19 cellular contexts compared by ENCODE assay signal in genomic region chr18:50359806-50360205, GRCh38. TPM values are rescaled to one million over a fixed set of nuclear protein-coding genes. Genes with fewer than 3 reads are reported as not detected.
A peak's percentile ranks its signal among the peaks of the same experiment; 100 is the strongest.
DNase-seq lines count a peak whose midpoint lies in the region; ATAC-seq, FAIRE-seq and TF ChIP-seq lines count a peak whose summit lies in the region.
"Had no signal": no experiment of that assay in that cellular context is flagged by ENCODE, and none has a peak within 500 bp of the region (broad histone marks: within the 10 kb centered on the region; RNA-seq: fewer than 3 reads in every experiment).

No MANE protein-coding gene starts in this region.

- H3K9me3 ChIP-seq in DND-41 (ENCODE audit: insufficient read depth, low read length, severe bottlenecking) (no peaks in the 10 kb centered on the region), H1 (ENCODE audit: insufficient read depth in 2 of 2, low read depth in 1 of 2, low read length in 1 of 2) (no peaks in the 10 kb centered on the region), Karpas-422 (ENCODE audit: low read length) (no peaks in the 10 kb centered on the region), GM23248 (ENCODE audit: low read depth) (no peaks in the 10 kb centered on the region)
- H3K9me3 ChIP-seq: BLaER1 treated with 17β-estradiol and CSF1 and Interleukin-3, amounts not matched to agents 10 nM and 100 nM had no signal

- no peak overlapping the region for H4K5ac ChIP-seq in H1 (ENCODE audit: insufficient read length, low read depth, low read length)

- TF ChIP-seq POLR2A in H1 (IDR thresholded peaks at IDR 0.05; ENCODE audit: control extremely low read depth in 1 of 2, low read depth in 2 of 2, low read length in 2 of 2): no peak

- TF ChIP-seq EP300 in H1 (IDR thresholded peaks at IDR 0.05; ENCODE audit: borderline replicate concordance in 1 of 2, low read depth in 2 of 2, low read length in 2 of 2): no peak

- no peak overlapping the region for H3K4me3 Mint-ChIP-seq in GM23338
- H3K4me3 Mint-ChIP-seq: B cell; CD8-positive, alpha-beta T cell; H9; IgD-negative memory B cell had no signal

- ATAC-seq in Right ventricle myocardium inferior (peak; percentile 72), DND-41 (ENCODE audit: insufficient read depth, low read depth) (peak; percentile 42; the same call in 1 of the 3 replicates), GM23338 (no peak)
- ATAC-seq: CD8-positive, alpha-beta T cell; HepG2 had no signal

- H2AFZ ChIP-seq in DND-41 (ENCODE audit: low read depth, low read length) (no peak overlapping the region), GM23338 (peak overlapping the region; percentile 39; the same call in 1 of the 2 replicates), H1 (ENCODE audit: low read length) (peak overlapping the region; percentile 26; the same call in 1 of the 2 replicates), Karpas-422 (ENCODE audit: low read length) (no peak overlapping the region), GM23248 (no peak overlapping the region)

- H3K9ac ChIP-seq in DND-41 (ENCODE audit: low read depth, low read length) (no peak overlapping the region), H1 (replicated peaks in 1 of 4; ENCODE audit: extremely low read depth in 1 of 4, low read depth in 3 of 4, low read length in 3 of 4) (no peak overlapping the region), Karpas-422 (ENCODE audit: low read length) (no peak overlapping the region), GM23248 (no peak overlapping the region)

- no peaks in the 10 kb centered on the region for H3K23me2 ChIP-seq in H1 (ENCODE audit: low read depth, low read length)

- no peak overlapping the region for H4K8ac ChIP-seq in H1 (ENCODE audit: extremely low read depth, insufficient read depth, low read length)

- in situ Hi-C loops in GM23248 (cut with MboI): no loop called here

- H2BK120ac ChIP-seq in H1 (replicated peaks; ENCODE audit: low read depth, low read length): no peak overlapping the region

- POLR2A ChIA-PET in H1 (lab: Charles Lee; ENCODE audit: partially characterized antibody): no interaction called here

- H3K79me2 ChIP-seq in DND-41 (ENCODE audit: insufficient read depth, low read length): no peaks in the 10 kb centered on the region
- no peaks in the 10 kb centered on the region for H3K79me2 ChIP-seq in GM23338 (replicated peaks; ENCODE audit: insufficient read depth)
- H3K79me2 ChIP-seq in H1 (ENCODE audit: control insufficient read depth in 1 of 2, insufficient read depth in 2 of 2, low read length in 2 of 2): no peaks in the 10 kb centered on the region
- H3K79me2 ChIP-seq in Karpas-422 (ENCODE audit: low read length): no peaks in the 10 kb centered on the region
- no peaks in the 10 kb centered on the region for H3K79me2 ChIP-seq in GM23248 (ENCODE audit: insufficient read depth)

- no peaks in the 10 kb centered on the region for H3K36me3 ChIP-seq in DND-41 (ENCODE audit: insufficient read depth, low read length)
- H3K36me3 ChIP-seq in GM23338 (ENCODE audit: insufficient read depth): no peaks in the 10 kb centered on the region
- H3K36me3 ChIP-seq in H1 (ENCODE audit: control insufficient read depth in 2 of 4, insufficient read depth in 4 of 4, low read length in 3 of 4): no peaks in the 10 kb centered on the region
- H3K36me3 ChIP-seq in Karpas-422 (ENCODE audit: insufficient read depth, low read length): no peaks in the 10 kb centered on the region
- H3K36me3 ChIP-seq in GM23248 (ENCODE audit: low read depth): no peaks in the 10 kb centered on the region
- H3K36me3 ChIP-seq: BLaER1 treated with 17β-estradiol and CSF1 and Interleukin-3, amounts not matched to agents 10 nM and 100 nM had no signal

- H2BK12ac ChIP-seq in H1 (ENCODE audit: low read depth, low read length): no peak overlapping the region

- no peak for TF ChIP-seq RAD21 in H1 (IDR thresholded peaks at IDR 0.05 in 1 of 2, conservative IDR thresholded peaks at IDR 0.05 in 1 of 2; ENCODE audit: low read depth in 2 of 2, low read length in 2 of 2)

- no peak overlapping the region for H3K4me2 ChIP-seq in DND-41 (ENCODE audit: insufficient read depth, low read length)
- H3K4me2 ChIP-seq in GM23338: no peak overlapping the region
- no peak overlapping the region for H3K4me2 ChIP-seq in H1 (ENCODE audit: insufficient read depth in 1 of 2, low read depth in 2 of 2, low read length in 2 of 2)
- no peak overlapping the region for H3K4me2 ChIP-seq in Karpas-422 (ENCODE audit: low read depth, low read length, poor library complexity, severe bottlenecking)
- H3K4me2 ChIP-seq in GM23248 (ENCODE audit: unreplicated experiment): no peak overlapping the region
- H3K4me2 ChIP-seq: BLaER1 treated with 17β-estradiol and CSF1 and Interleukin-3, amounts not matched to agents 10 nM and 100 nM had no signal

- no peaks in the 10 kb centered on the region for H4K20me1 ChIP-seq in DND-41 (ENCODE audit: insufficient read depth, low read length)
- no peaks in the 10 kb centered on the region for H4K20me1 ChIP-seq in GM23338 (replicated peaks; ENCODE audit: insufficient read depth)
- H4K20me1 ChIP-seq in H1 (replicated peaks in 1 of 2; ENCODE audit: control insufficient read depth in 1 of 2, insufficient read depth in 2 of 2, low read length in 2 of 2): no peaks in the 10 kb centered on the region
- no peaks in the 10 kb centered on the region for H4K20me1 ChIP-seq in Karpas-422 (ENCODE audit: insufficient read depth, low read depth, low read length)
- no peaks in the 10 kb centered on the region for H4K20me1 ChIP-seq in GM23248 (ENCODE audit: insufficient read depth)
- H4K20me1 ChIP-seq: BLaER1 treated with 17β-estradiol and CSF1 and Interleukin-3, amounts not matched to agents 10 nM and 100 nM had no signal

- H3K79me1 ChIP-seq in H1 (ENCODE audit: low read depth, low read length): no peaks in the 10 kb centered on the region

- no peak overlapping the region for H4K91ac ChIP-seq in H1 (replicated peaks; ENCODE audit: insufficient read length, low read length)

- H2AK5ac ChIP-seq in H1 (ENCODE audit: low read depth, low read length): no peak overlapping the region

- H3K9me3 Mint-ChIP-seq in GM23338: no peaks in the 10 kb centered on the region
- H3K9me3 Mint-ChIP-seq: CD8-positive, alpha-beta T cell; H9; IgD-negative memory B cell had no signal

- H2BK5ac ChIP-seq in H1 (ENCODE audit: low read depth, low read length): no peak overlapping the region

- no peak for DNase-seq in Right ventricle myocardium inferior (ENCODE audit: missing footprints)
- DNase-seq in cardiac septum (ENCODE audit: low spot score): no peak
- DNase-seq in DND-41: no peak
- no peak for DNase-seq in GM23338 (ENCODE audit: low spot score)
- DNase-seq in H1 (ENCODE audit: low read depth in 1 of 2, low spot score in 2 of 2): no peak
- no peak for DNase-seq in Karpas-422
- DNase-seq in GM23248: no peak
- DNase-seq: Calu3; CD8-positive, alpha-beta T cell; DMS79 treated with DMSO at 0.1 percent for 48 hours; EL; GOT3; H9 had no signal

- H3K27me3 Mint-ChIP-seq in GM23338 (ENCODE audit: insufficient read depth, low read depth, poor library complexity): no peaks in the 10 kb centered on the region

- no peak overlapping the region for H3K56ac ChIP-seq in H1 (replicated peaks; ENCODE audit: insufficient read length, low read depth, low read length)

- H3F3A ChIP-seq in GM23338 (replicated peaks; ENCODE audit: low read depth) (no peaks in the 10 kb centered on the region), GM23248 (ENCODE audit: insufficient read depth) (0 out of 2 replicates have a peak, but pooled peaks cover 4% of the 10 kb centered on the region)

- H3K4me1 Mint-ChIP-seq in GM23338: peaks cover 10% of the 10 kb centered on the region; the same call in 2 of the 3 replicates

- H3K36me3 Mint-ChIP-seq in GM23338 (ENCODE audit: low read depth): no peaks in the 10 kb centered on the region
- H3K36me3 Mint-ChIP-seq: CD8-positive, alpha-beta T cell; IgD-negative memory B cell had no signal

- WGBS in H1 (ENCODE audit: extremely low coverage in 1 of 2, insufficient coverage in 1 of 2, insufficient read length in 1 of 2, insufficient replicate concordance in 2 of 2, low coverage in 1 of 2, low lambda C conversion rate in 2 of 2, missing lambda C conversion rate in 1 of 2), 2 experiments: 95% methylated on average over 2 of the region's 2 CpGs; no CpG with 5 or more reads in 1 of the 2 experiments
- WGBS in GM23248 (ENCODE audit: low coverage in 1 of 2, low lambda C conversion rate in 2 of 2, missing lambda C conversion rate in 2 of 2), 2 experiments: 48 to 56% methylated on average over 2 of the region's 2 CpGs

- H3K9me2 ChIP-seq in GM23338 (ENCODE audit: insufficient read depth) (no peaks in the 10 kb centered on the region), Karpas-422 (replicated peaks; ENCODE audit: insufficient read depth, low read length) (no peaks in the 10 kb centered on the region), GM23248 (ENCODE audit: insufficient read depth) (no peaks in the 10 kb centered on the region)

- no peak overlapping the region for H3K4me3 ChIP-seq in DND-41 (ENCODE audit: low read depth in 1 of 2, low read length in 2 of 2)
- H3K4me3 ChIP-seq in GM23338: no peak overlapping the region
- H3K4me3 ChIP-seq in H1 (ENCODE audit: extremely low read depth in 1 of 4, insufficient read depth in 2 of 4, low read depth in 3 of 4, low read length in 4 of 4): no peak overlapping the region
- no peak overlapping the region for H3K4me3 ChIP-seq in Karpas-422 (ENCODE audit: low read length)
- no peak overlapping the region for H3K4me3 ChIP-seq in GM23248
- H3K4me3 ChIP-seq: BLaER1 treated with 17β-estradiol and CSF1 and Interleukin-3, amounts not matched to agents 10 nM and 100 nM had no signal

- TF ChIP-seq CTCF in DND-41 (IDR thresholded peaks at IDR 0.05; ENCODE audit: borderline replicate concordance, extremely low read depth, low read length, poor library complexity, severe bottlenecking): no peak
- TF ChIP-seq CTCF in GM23338 (conservative IDR thresholded peaks at IDR 0.05; ENCODE audit: low read depth in 2 of 2): no peak
- TF ChIP-seq CTCF in H1 (IDR thresholded peaks at IDR 0.05; ENCODE audit: control extremely low read depth in 1 of 3, insufficient read depth in 1 of 3, low read depth in 1 of 3, low read length in 3 of 3): no peak

- H2BK15ac ChIP-seq in H1 (ENCODE audit: low read length): no peak overlapping the region

- no peak overlapping the region for H3K27ac ChIP-seq in DND-41 (ENCODE audit: low read length)
- no peak overlapping the region for H3K27ac ChIP-seq in GM23338 (ENCODE audit: low read depth)
- H3K27ac ChIP-seq in H1 (ENCODE audit: low read depth, low read length): no peak overlapping the region
- H3K27ac ChIP-seq in Karpas-422 (ENCODE audit: low read length): no peak overlapping the region
- H3K27ac ChIP-seq in GM23248: no peak overlapping the region
- H3K27ac ChIP-seq: BLaER1 treated with 17β-estradiol and CSF1 and Interleukin-3, amounts not matched to agents 10 nM and 100 nM had no signal

- H2BK20ac ChIP-seq in H1 (ENCODE audit: low read length): no peak overlapping the region

- no peak overlapping the region for H3K27ac Mint-ChIP-seq in GM23338
- H3K27ac Mint-ChIP-seq: B cell; CD8-positive, alpha-beta T cell; H9; IgD-negative memory B cell had no signal

- no peak overlapping the region for H3K23ac ChIP-seq in H1 (ENCODE audit: insufficient read length)

- no peak overlapping the region for H3K14ac ChIP-seq in H1 (ENCODE audit: insufficient read length)

- H3K27me3 ChIP-seq in DND-41 (ENCODE audit: insufficient read depth, low read length, poor library complexity) (peaks cover 17% of the 10 kb centered on the region), GM23338 (ENCODE audit: insufficient read depth) (no peaks in the 10 kb centered on the region), H1 (replicated peaks in 1 of 4; ENCODE audit: control insufficient read depth in 3 of 4, extremely low read depth in 1 of 4, insufficient read depth in 3 of 4, low read length in 3 of 4) (0 out of 7 replicates have a peak, but pooled peaks cover 0 to 2% (median 0%) of the 10 kb centered on the region in 4 experiments), Karpas-422 (ENCODE audit: low read length) (no peaks in the 10 kb centered on the region), GM23248 (replicated peaks; ENCODE audit: insufficient read depth) (no peaks in the 10 kb centered on the region)
- H3K27me3 ChIP-seq: BLaER1 treated with 17β-estradiol and CSF1 and Interleukin-3, amounts not matched to agents 10 nM and 100 nM had no signal

- intact Hi-C loops in Right ventricle myocardium inferior (cut with DNase I) (loop anchor here (5.0 kb wide), 1 partner anchor 143 kb away; no protein-coding TSS in a partner anchor), cardiac septum (cut with DNase I) (loop anchor here (10.0 kb wide), 1 partner anchor 345 kb away; no protein-coding TSS in a partner anchor)

- no peaks in the 10 kb centered on the region for H3K4me1 ChIP-seq in DND-41 (ENCODE audit: insufficient read depth, low read length)
- H3K4me1 ChIP-seq in GM23338 (ENCODE audit: insufficient read depth): peaks cover 9% of the 10 kb centered on the region; the same call in 1 of the 2 replicates
- peaks cover 0 to 4% (median 0%) of the 10 kb centered on the region in 4 experiments; a peak in 1 of 7 replicates for H3K4me1 ChIP-seq in H1 (replicated peaks in 1 of 4; ENCODE audit: control insufficient read depth in 3 of 4, insufficient read depth in 4 of 4, low read length in 3 of 4)
- peaks cover 23% of the 10 kb centered on the region for H3K4me1 ChIP-seq in Karpas-422 (ENCODE audit: low read length)
- H3K4me1 ChIP-seq in GM23248 (ENCODE audit: insufficient read depth): 0 out of 2 replicates have a peak, but pooled peaks cover 3% of the 10 kb centered on the region

- CTCF ChIA-PET in H1 (lab: Charles Lee; ENCODE audit: partially characterized antibody): interaction anchor here (1.2 to 2.0 kb wide), 7 partner anchors 13 to 156 kb away, joined by 3 to 12 read pairs (median 4); no protein-coding TSS in a partner anchor

- FAIRE-seq in H1 (lab: Jason Lieb, UNC): no peak
- FAIRE-seq: GM12892, GM18507, HepG2 had no signal

- H3K18ac ChIP-seq in H1 (ENCODE audit: extremely low read depth, low read length): no peak overlapping the region

- H3K4ac ChIP-seq in H1 (replicated peaks; ENCODE audit: insufficient read length, low read depth, low read length): no peak overlapping the region

RNA-seq across cellular contexts. Expression of gene SKA1, which starts 15.0 kb away (rescaled TPM):
- total RNA-seq in Right ventricle myocardium inferior (0.38 TPM), cardiac septum (0.13 TPM)
- 25.1 and 25.7 TPM in 2 replicates for total RNA-seq in GM23338 (2014; rRNA removed; shearing (Covaris generic))
- polyA plus RNA-seq in GM23338 (2016; fragmentation: Nextera tagmentation; extraction: Ambion mirVana) (14.2 and 14.7 TPM in 2 replicates), H1 (2011; rRNA removed) (8.6 and 9.2 TPM in 2 replicates), GM23248 (2016; fragmentation: Nextera tagmentation; extraction: Ambion mirVana) (6.6 and 9.4 TPM in 2 replicates)
- 18.9 and 22.9 TPM in 2 replicates for total RNA-seq in H1 (2021; fragmentation: NEBNext Ultra II Directional; extraction: Animal tissue kit (Norgen Biotek cat#: 25700))
- polyA plus RNA-seq in H1 (2011; cell fraction: cytosol; rRNA removed): 11.4 TPM
- polyA plus RNA-seq in H1 (2011; cell fraction: nucleus; rRNA removed): 4.9 TPM
- polyA plus RNA-seq in H1 (2012, experiment 1 of 2): 9.4 to 14.7 TPM (median 10.5 TPM) in 4 replicates
- polyA plus RNA-seq in H1 (2012, experiment 2 of 2): 8.2 TPM
- polyA plus RNA-seq in H1 (2013, experiment 1 of 2): 16.5 TPM
- polyA plus RNA-seq in H1 (2013, experiment 2 of 2): 19.3 TPM
- polyA minus RNA-seq in H1 (2011; rRNA and poly(A)+ RNA removed): 8.5 and 8.7 TPM in 2 replicates
- polyA minus RNA-seq in H1 (2011; cell fraction: cytosol; rRNA and poly(A)+ RNA removed): 13.0 TPM
- 7.0 TPM for polyA minus RNA-seq in H1 (2011; cell fraction: nucleus; rRNA and poly(A)+ RNA removed)
- 20.3 and 28.8 TPM in 2 replicates for total RNA-seq in Karpas-422 (2014; rRNA removed; shearing (Covaris generic); ENCODE audit: low replicate concordance)
- 5.6 and 8.8 TPM in 2 replicates for total RNA-seq in GM23248 (2014; rRNA removed; shearing (Covaris generic))

Comparison
In these comparisons a context has a peak if more than half of its experiments do, and no peak if none do; other contexts are left out.
1. H2AFZ ChIP-seq: peak in GM23338 (single experiment) and H1 (single experiment); none in DND-41 (single experiment), Karpas-422 (single experiment) and GM23248 (single experiment).